In the genomic region with DNA sequence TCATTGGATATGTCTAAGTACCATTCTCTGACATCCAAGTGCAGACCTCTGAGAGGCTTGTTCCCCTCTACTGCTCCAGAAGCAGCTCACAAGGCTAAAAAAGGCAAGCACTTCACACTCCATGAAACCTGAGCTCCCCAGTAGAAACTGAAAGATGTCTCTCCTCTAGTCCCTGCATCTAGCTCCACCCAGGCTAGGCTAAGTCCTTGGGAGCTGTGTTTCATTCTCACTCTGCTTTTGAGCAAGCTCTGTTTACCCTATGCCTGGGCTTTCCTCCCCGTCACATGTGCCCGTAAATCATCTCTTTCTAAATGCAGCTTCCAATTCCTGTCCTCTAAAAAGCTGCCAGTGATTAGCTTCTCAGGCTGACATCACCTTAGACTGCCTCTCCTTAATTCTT, we compare ENCODE assay signal across 14 cellular contexts. TPM values are rescaled to one million over a fixed set of nuclear protein-coding genes. Genes with fewer than 3 reads are reported as not detected.
DNase-seq lines count a peak whose midpoint lies in the region; ATAC-seq and TF ChIP-seq lines count a peak whose summit lies in the region.
"Had no signal": no experiment of that assay in that cellular context is flagged by ENCODE, and none has a peak within 500 bp of the region (broad histone marks: within the 10 kb centered on the region; RNA-seq: fewer than 3 reads in every experiment).

No MANE protein-coding gene starts in this region.

- peaks cover 65% of the 10 kb centered on the region for H3K36me3 ChIP-seq in BLaER1

- ATAC-seq in foreskin keratinocyte, result no peak
- ATAC-seq: CD8-positive, alpha-beta T cell had no signal

- H4K20me1 ChIP-seq in BLaER1, result 0 out of 2 replicates have a peak, but pooled peaks cover 14% of the 10 kb centered on the region

- H3K9me3 ChIP-seq in BLaER1, result no peaks in the 10 kb centered on the region

- H3K27ac ChIP-seq in BLaER1, result no peak overlapping the region
- no peak overlapping the region for H3K27ac ChIP-seq in foreskin keratinocyte

- H3K4me3 ChIP-seq in BLaER1, result no peak overlapping the region
- H3K4me3 ChIP-seq in HFF-Myc (replicated peaks; ENCODE audit: low read depth, low read length), result no peak overlapping the region

- H3K9ac ChIP-seq in BLaER1, result no peak overlapping the region

- H3K4me2 ChIP-seq in BLaER1, result peak overlapping the region; percentile 94

- DNase-seq in HFF-Myc (ENCODE audit: extremely low read depth, low read depth) (peak; percentile 24), OCI-M1 (lab: John Stamatoyannopoulos, UW) (peak; percentile 49), iPS-NIHi11 (ENCODE audit: low spot score) (peak; percentile 29), foreskin keratinocyte (no peak), NCI-H1694 (lab: John Stamatoyannopoulos, UW) (no peak), UCSD-AML1 (lab: John Stamatoyannopoulos, UW; ENCODE audit: unreplicated experiment) (no peak), T-helper 2 cell (no peak)
- DNase-seq: activated naive CD4-positive, alpha-beta T cell treated with anti-CD3 and anti-CD28 coated beads, Interleukin-2, amount 50 U/mL, for 16 hours; CD8-positive, alpha-beta T cell had no signal

- TF ChIP-seq CTCF in HFF-Myc (IDR thresholded peaks at IDR 0.05; ENCODE audit: low read depth, low read length, missing control alignments) (no peak), foreskin keratinocyte (conservative IDR thresholded peaks at IDR 0.05) (no peak)

- peaks cover 61% of the 10 kb centered on the region for H3K4me1 ChIP-seq in BLaER1
- H3K4me1 ChIP-seq in foreskin keratinocyte, result peaks cover 3% of the 10 kb centered on the region

- H3K27me3 ChIP-seq in BLaER1 (no peaks in the 10 kb centered on the region), foreskin keratinocyte (no peaks in the 10 kb centered on the region)

RNA-seq across cellular contexts. Expression of a gene that starts 39.0 kb away (rescaled TPM):
- total RNA-seq in foreskin keratinocyte, result not detected in 2 replicates
- polyA plus RNA-seq in foreskin keratinocyte, result not detected in 2 replicates
- total RNA-seq: activated CD8-positive, alpha-beta memory T cell treated with anti-CD3 and anti-CD28 coated beads for 36 hours; CD8-positive, alpha-beta T cell; fibroblast of lung; HT-29 had no signal
- polyA plus RNA-seq: keratinocyte had no signal

Comparison
In these comparisons a context has a peak if more than half of its experiments do, and no peak if none do; other contexts are left out.
1. DNase-seq: peak in HFF-Myc (single experiment), OCI-M1 (single experiment) and iPS-NIHi11 (single experiment); none in foreskin keratinocyte (0 of 2), NCI-H1694 (single experiment), UCSD-AML1 (single experiment) and T-helper 2 cell (0 of 5).